ENCODE assay signal across 2 cellular contexts in genomic region chr3:71255498-71255897, GRCh38.
TF ChIP-seq lines count a peak whose summit lies in the region.

No MANE protein-coding gene starts in this region.

TF ChIP-seq in HepG2, 621 proteins besides CTCF, POLR2A, EP300 and RAD21 (continued from another document and continues in another):
- TF ChIP-seq PATZ1 (CRISPR knock-in tag; IDR thresholded peaks at IDR 0.05) (no peak), ZNF770 (CRISPR knock-in tag; IDR thresholded peaks at IDR 0.05) (no peak), ZNF709 (CRISPR knock-in tag; IDR thresholded peaks at IDR 0.05) (no peak), ZBTB49 (CRISPR knock-in tag; IDR thresholded peaks at IDR 0.05; ENCODE audit: borderline replicate concordance) (no peak), KLF9 (CRISPR knock-in tag; IDR thresholded peaks at IDR 0.05; ENCODE audit: low read depth) (no peak), ZNF383 (CRISPR knock-in tag; IDR thresholded peaks at IDR 0.05; ENCODE audit: borderline replicate concordance) (no peak)

TF ChIP-seq in SK-N-SH treated with all-trans-retinoic acid at 6 μM for 48 hours, 23 proteins besides CTCF, POLR2A, EP300 and RAD21 (continued from another document):
- TF ChIP-seq POU6F1 (CRISPR knock-in tag; IDR thresholded peaks at IDR 0.05; ENCODE audit: borderline replicate concordance, low read depth): no peak
- no peak for TF ChIP-seq GLIS3 (CRISPR knock-in tag; IDR thresholded peaks at IDR 0.05)
- no peak for TF ChIP-seq ZFP30 (CRISPR knock-in tag; IDR thresholded peaks at IDR 0.05)
- peak; percentile 73; the same call in 1 of the 2 replicates for TF ChIP-seq TOX (CRISPR knock-in tag; IDR thresholded peaks at IDR 0.05; ENCODE audit: borderline replicate concordance)
- no peak for TF ChIP-seq ZNF8 (CRISPR knock-in tag; IDR thresholded peaks at IDR 0.05)
- no peak for TF ChIP-seq TSHZ2 (CRISPR knock-in tag; IDR thresholded peaks at IDR 0.05)
- no peak for TF ChIP-seq ESRRG (CRISPR knock-in tag; IDR thresholded peaks at IDR 0.05)
- TF ChIP-seq CREB5 (CRISPR knock-in tag; IDR thresholded peaks at IDR 0.05; ENCODE audit: low read depth): no peak
- TF ChIP-seq CSRNP3 (CRISPR knock-in tag; IDR thresholded peaks at IDR 0.05): peak; percentile 29; the same call in 1 of the 2 replicates
- TF ChIP-seq PATZ1 (CRISPR knock-in tag; IDR thresholded peaks at IDR 0.05; ENCODE audit: borderline replicate concordance): peak; percentile 94
- no peak for TF ChIP-seq OSR1 (CRISPR knock-in tag; IDR thresholded peaks at IDR 0.05)
TF ChIP-seq in SK-N-SH treated with all-trans-retinoic acid at 6 μM for 48 hours: peak in this region for 5.
